In the genomic region with DNA sequence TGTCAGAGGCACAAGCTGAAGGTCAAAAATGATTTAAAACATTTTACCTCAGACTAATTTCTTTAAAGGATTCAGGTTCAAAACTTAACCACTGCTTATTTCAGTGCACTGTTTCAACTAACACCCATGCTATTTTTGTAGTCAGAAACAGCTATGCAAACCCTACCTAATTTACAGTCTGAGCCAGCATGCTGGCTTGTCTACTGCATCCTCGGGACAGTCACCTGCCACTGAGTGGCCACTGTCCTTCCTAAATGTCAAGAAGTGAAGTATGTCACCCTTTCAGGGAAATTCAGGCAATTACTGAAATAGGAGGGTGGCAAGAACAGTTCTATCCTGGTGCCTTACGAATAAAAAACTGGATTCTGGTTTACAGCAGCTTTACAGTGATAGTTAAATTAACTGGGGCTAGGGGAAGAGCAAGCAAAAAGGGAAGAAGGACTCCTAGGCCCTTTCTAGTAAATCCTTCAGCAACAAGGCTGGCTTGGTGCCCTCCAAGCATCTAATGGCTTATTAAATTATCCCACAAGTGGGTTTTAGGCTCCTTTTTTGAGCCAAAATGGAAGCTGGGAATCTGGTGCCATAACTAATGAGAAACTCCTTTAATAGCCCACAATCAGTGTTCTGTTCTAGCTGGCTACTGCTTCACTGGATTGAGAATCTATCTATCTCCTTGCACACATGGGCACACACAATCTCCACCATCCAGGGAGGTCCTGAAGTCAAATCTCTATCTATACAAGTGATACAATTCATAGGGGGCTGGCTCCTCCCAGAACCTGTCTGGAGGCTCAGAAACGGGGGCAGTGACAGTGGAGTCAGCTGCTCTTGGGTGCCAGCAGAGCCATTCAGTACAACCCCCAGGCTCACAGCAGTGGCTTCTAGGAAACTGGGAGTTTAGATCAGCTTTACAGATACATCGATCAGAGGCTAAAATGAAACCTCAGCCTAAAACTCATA, we compare ENCODE assay signal across 13 cellular contexts. TPM values are rescaled to one million over a fixed set of nuclear protein-coding genes. Genes with fewer than 3 reads are reported as not detected.
DNase-seq lines count a peak whose midpoint lies in the region; ATAC-seq, FAIRE-seq and TF ChIP-seq lines count a peak whose summit lies in the region.
"Had no signal": no experiment of that assay in that cellular context is flagged by ENCODE, and none has a peak within 500 bp of the region (broad histone marks: within the 10 kb centered on the region; RNA-seq: fewer than 3 reads in every experiment).

No MANE protein-coding gene starts in this region.

- ATAC-seq in activated CD8-positive, alpha-beta T cell treated with anti-CD3 and anti-CD28 coated beads for 36 hours: no peak
- ATAC-seq in right cardiac atrium: no peak
- no peak for ATAC-seq in stimulated activated naive CD8-positive, alpha-beta T cell treated with anti-CD3 and anti-CD28 coated beads, Interleukin-15, amount 100 ng/mL, for 72 hours
- ATAC-seq in HG03135 (IDR thresholded peaks at IDR 0.05; ENCODE audit: unreplicated experiment): no peak

- CTCF ChIA-PET in activated CD8-positive, alpha-beta T cell treated with anti-CD3 and anti-CD28 coated beads for 36 hours (lab: Charles Lee): interaction anchor here (0.8 to 40.2 kb wide), 6 partner anchors 14 to 81 kb away, joined by 4 to 1222 read pairs (median 36); partner anchors contain the start of gene SH2B3

- no peak for TF ChIP-seq CTCF in activated CD8-positive, alpha-beta T cell treated with anti-CD3 and anti-CD28 coated beads for 36 hours (IDR thresholded peaks at IDR 0.05)

- POLR2A ChIA-PET in activated CD8-positive, alpha-beta T cell treated with anti-CD3 and anti-CD28 coated beads for 36 hours (lab: Charles Lee): interaction anchor here (0.6 to 3.7 kb wide), 8 partner anchors 10 to 593 kb away, joined by 3 to 28 read pairs (median 4); partner anchors contain the start of gene SH2B3

- H3K36me3 ChIP-seq in neuronal stem cell (replicated peaks in 1 of 2; ENCODE audit: control insufficient read depth in 2 of 2, insufficient read depth in 2 of 2, low read length in 2 of 2): peaks cover 39 to 100% of the 10 kb centered on the region in 2 donors

- peak overlapping the region; percentile 74 for H3K27ac ChIP-seq in right cardiac atrium (ENCODE audit: low read length)
- no peak overlapping the region for H3K27ac ChIP-seq in neuronal stem cell (replicated peaks; ENCODE audit: low read length)

- no peak overlapping the region for H2BK12ac ChIP-seq in neuronal stem cell (ENCODE audit: low read length)

- intact Hi-C loops in activated CD4-positive, alpha-beta T cell treated with anti-CD3 and anti-CD28 coated beads, Interleukin-2, amount 10 ng/mL, durations not matched to agents 24 days and 14 days (cut with micrococcal nuclease): no loop called here
- intact Hi-C loops in activated CD8-positive, alpha-beta T cell treated with anti-CD3 and anti-CD28 coated beads for 36 hours (cut with micrococcal nuclease): no loop called here
- intact Hi-C loops in right cardiac atrium (cut with DNase I): loop anchor here in 1 of 4 donors (5.0 kb wide), 1 partner anchor 42 kb away; the partner anchor contains the start of gene SH2B3

- no peak overlapping the region for H2BK15ac ChIP-seq in neuronal stem cell (ENCODE audit: low read length)

- WGBS in right cardiac atrium: 57% methylated on average over 4 of the region's 4 CpGs
- WGBS in neuronal stem cell (ENCODE audit: extremely low coverage in 2 of 2, insufficient read length in 2 of 2, insufficient replicate concordance in 1 of 2), 2 donors: no CpG with 5 or more reads among the region's 4 CpGs

- no peak overlapping the region for H4K91ac ChIP-seq in neuronal stem cell (ENCODE audit: low read depth, low read length, poor library complexity)

- H3K27me3 ChIP-seq in right cardiac atrium (ENCODE audit: control insufficient read depth, insufficient read depth) (no peaks in the 10 kb centered on the region), neuronal stem cell (ENCODE audit: control insufficient read depth in 3 of 3, insufficient read depth in 3 of 3, low read depth in 1 of 3, low read length in 3 of 3) (no peaks in the 10 kb centered on the region)

- no peaks in the 10 kb centered on the region for H3K9me3 ChIP-seq in right cardiac atrium (ENCODE audit: control insufficient read depth, low read length)
- H3K9me3 ChIP-seq in neuronal stem cell (replicated peaks in 1 of 2; ENCODE audit: control insufficient read depth in 2 of 2, insufficient read depth in 1 of 2, low read depth in 1 of 2, low read length in 2 of 2): no peaks in the 10 kb centered on the region

- H2AK5ac ChIP-seq in neuronal stem cell (ENCODE audit: low read depth, low read length): no peak overlapping the region

- H3K23ac ChIP-seq in neuronal stem cell (ENCODE audit: low read depth, low read length, poor library complexity): no peak overlapping the region

- H3K36me3 Mint-ChIP-seq in activated CD4-positive, alpha-beta T cell treated with anti-CD3 and anti-CD28 coated beads, Interleukin-2, amount 10 ng/mL, durations not matched to agents 24 days and 14 days (ENCODE audit: low read depth): peaks cover 70% of the 10 kb centered on the region
- H3K36me3 Mint-ChIP-seq in activated CD8-positive, alpha-beta T cell treated with anti-CD3 and anti-CD28 coated beads for 36 hours (ENCODE audit: low read depth): peaks cover 50% of the 10 kb centered on the region

- no peaks in the 10 kb centered on the region for H3K9me3 Mint-ChIP-seq in activated CD4-positive, alpha-beta T cell treated with anti-CD3 and anti-CD28 coated beads, Interleukin-2, amount 10 ng/mL, durations not matched to agents 24 days and 14 days
- H3K9me3 Mint-ChIP-seq in activated CD8-positive, alpha-beta T cell treated with anti-CD3 and anti-CD28 coated beads for 36 hours: no peaks in the 10 kb centered on the region
- no peaks in the 10 kb centered on the region for H3K9me3 Mint-ChIP-seq in stimulated activated naive CD8-positive, alpha-beta T cell treated with anti-CD3 and anti-CD28 coated beads, Interleukin-15, amount 100 ng/mL, for 72 hours

- no peak overlapping the region for H3K4me3 ChIP-seq in right cardiac atrium (ENCODE audit: low read length)
- no peak overlapping the region for H3K4me3 ChIP-seq in neuronal stem cell (ENCODE audit: low read length in 2 of 2)

- no peak overlapping the region for H2AFZ ChIP-seq in neuronal stem cell (ENCODE audit: low read length)

- H3K79me1 ChIP-seq in neuronal stem cell (ENCODE audit: low read depth, low read length): peaks cover 4% of the 10 kb centered on the region

- H3K27ac Mint-ChIP-seq in activated CD4-positive, alpha-beta T cell treated with anti-CD3 and anti-CD28 coated beads, Interleukin-2, amount 10 ng/mL, durations not matched to agents 24 days and 14 days: peak overlapping the region; percentile 52
- peak overlapping the region; percentile 61 for H3K27ac Mint-ChIP-seq in activated CD8-positive, alpha-beta T cell treated with anti-CD3 and anti-CD28 coated beads for 36 hours
- peak overlapping the region; percentile 13 to 95 for H3K27ac Mint-ChIP-seq in stimulated activated naive CD8-positive, alpha-beta T cell treated with anti-CD3 and anti-CD28 coated beads, Interleukin-15, amount 100 ng/mL, for 72 hours

- no peaks in the 10 kb centered on the region for H3K27me3 Mint-ChIP-seq in activated CD4-positive, alpha-beta T cell treated with anti-CD3 and anti-CD28 coated beads, Interleukin-2, amount 10 ng/mL, durations not matched to agents 24 days and 14 days
- no peaks in the 10 kb centered on the region for H3K27me3 Mint-ChIP-seq in activated CD8-positive, alpha-beta T cell treated with anti-CD3 and anti-CD28 coated beads for 36 hours
- H3K27me3 Mint-ChIP-seq in stimulated activated naive CD8-positive, alpha-beta T cell treated with anti-CD3 and anti-CD28 coated beads, Interleukin-15, amount 100 ng/mL, for 72 hours: no peaks in the 10 kb centered on the region

- no peak for TF ChIP-seq POLR2A in H54 (IDR thresholded peaks at IDR 0.05; ENCODE audit: low read depth, low read length)

- no peak overlapping the region for H3K9ac ChIP-seq in neuronal stem cell (ENCODE audit: low read depth, low read length, poor library complexity)

- peak overlapping the region; percentile 34 for H3K4me3 Mint-ChIP-seq in activated CD4-positive, alpha-beta T cell treated with anti-CD3 and anti-CD28 coated beads, Interleukin-2, amount 10 ng/mL, durations not matched to agents 24 days and 14 days
- no peak overlapping the region for H3K4me3 Mint-ChIP-seq in activated CD8-positive, alpha-beta T cell treated with anti-CD3 and anti-CD28 coated beads for 36 hours
- no peak overlapping the region for H3K4me3 Mint-ChIP-seq in stimulated activated naive CD8-positive, alpha-beta T cell treated with anti-CD3 and anti-CD28 coated beads, Interleukin-15, amount 100 ng/mL, for 72 hours

- no peak overlapping the region for H3K14ac ChIP-seq in neuronal stem cell (ENCODE audit: low read length)

- FAIRE-seq in H54 (lab: Jason Lieb, UNC): no peak
- FAIRE-seq: small intestine had no signal

- H2BK120ac ChIP-seq in neuronal stem cell (ENCODE audit: low read depth, low read length): no peak overlapping the region

- peaks cover 62% of the 10 kb centered on the region for H3K4me1 Mint-ChIP-seq in activated CD4-positive, alpha-beta T cell treated with anti-CD3 and anti-CD28 coated beads, Interleukin-2, amount 10 ng/mL, durations not matched to agents 24 days and 14 days
- H3K4me1 Mint-ChIP-seq in activated CD8-positive, alpha-beta T cell treated with anti-CD3 and anti-CD28 coated beads for 36 hours (ENCODE audit: low read depth): peaks cover 64% of the 10 kb centered on the region
- H3K4me1 Mint-ChIP-seq in stimulated activated naive CD8-positive, alpha-beta T cell treated with anti-CD3 and anti-CD28 coated beads, Interleukin-15, amount 100 ng/mL, for 72 hours: peaks cover 79% of the 10 kb centered on the region

- no peak overlapping the region for H3K4ac ChIP-seq in neuronal stem cell (ENCODE audit: low read length)

- no peak overlapping the region for H3K4me2 ChIP-seq in neuronal stem cell (ENCODE audit: insufficient read depth, low read length, poor library complexity, severe bottlenecking)

- H4K8ac ChIP-seq in neuronal stem cell (ENCODE audit: low read depth, low read length): no peak overlapping the region

- DNase-seq in activated CD4-positive, alpha-beta T cell treated with anti-CD3 and anti-CD28 coated beads, Interleukin-2, amount 10 ng/mL, durations not matched to agents 24 days and 14 days: peak; percentile 63
- no peak for DNase-seq in activated CD4-positive, alpha-beta T cell treated with anti-CD3 and anti-CD28 coated beads, Interleukin-2, amount 50 U/mL, for 48 hours
- no peak for DNase-seq in activated CD8-positive, alpha-beta T cell treated with anti-CD3 and anti-CD28 coated beads for 36 hours
- DNase-seq in right cardiac atrium (no peak), neuronal stem cell (ENCODE audit: low spot score) (no peak), H54 (ENCODE audit: insufficient read length, low spot score) (no peak)
- peak in 1 of 2 donors; percentile 4 for DNase-seq in stimulated activated naive CD8-positive, alpha-beta T cell treated with anti-CD3 and anti-CD28 coated beads, Interleukin-15, amount 100 ng/mL, for 72 hours
- DNase-seq: ACHN; activated CD4-positive, alpha-beta T cell treated with anti-CD3 and anti-CD28 coated beads, Interleukin-2, amount 50 U/mL, for 1 hour; dermis blood vessel endothelial cell; NCI-H510A treated with DMSO at 0.1 percent for 48 hours; small intestine had no signal

- no peak overlapping the region for H2BK5ac ChIP-seq in neuronal stem cell (ENCODE audit: low read length)

- H3K4me1 ChIP-seq in right cardiac atrium (ENCODE audit: control insufficient read depth, insufficient read depth, low read length) (peaks cover 24% of the 10 kb centered on the region), neuronal stem cell (ENCODE audit: control insufficient read depth in 2 of 2, insufficient read depth in 1 of 2, low read depth in 1 of 2, low read length in 2 of 2) (peaks cover 5% of the 10 kb centered on the region in 2 donors)

- no peak overlapping the region for H3K18ac ChIP-seq in neuronal stem cell (ENCODE audit: low read length)

RNA-seq across cellular contexts. Expression of gene SH2B3, which starts 43.4 kb away (rescaled TPM):
- 43.4 and 44.1 TPM in 2 replicates for total RNA-seq in activated CD4-positive, alpha-beta T cell treated with anti-CD3 and anti-CD28 coated beads, Interleukin-2, amount 10 ng/mL, durations not matched to agents 24 days and 14 days
- total RNA-seq in activated CD8-positive, alpha-beta T cell treated with anti-CD3 and anti-CD28 coated beads for 36 hours: 10 to 100 TPM; 48.7 to 52.7 TPM
- 10 to 100 TPM; 24.9 to 31.2 (median 29.2) TPM for total RNA-seq in right cardiac atrium
- 10.3 TPM for polyA plus RNA-seq in right cardiac atrium
- 6.5 TPM for polyA plus RNA-seq in neuronal stem cell (2013, experiment 1 of 2)
- polyA plus RNA-seq in neuronal stem cell (2013, experiment 2 of 2): 6.3 TPM
